19 cellular contexts compared by ENCODE assay signal in genomic region chr3:102400766-102401165, GRCh38. TPM values are rescaled to one million over a fixed set of nuclear protein-coding genes. Genes with fewer than 3 reads are reported as not detected.
DNase-seq lines count a peak whose midpoint lies in the region; ATAC-seq, FAIRE-seq and TF ChIP-seq lines count a peak whose summit lies in the region.
"Had no signal": no experiment of that assay in that cellular context is flagged by ENCODE, and none has a peak within 500 bp of the region (broad histone marks: within the 10 kb centered on the region; RNA-seq: fewer than 3 reads in every experiment).

No MANE protein-coding gene starts in this region.

- DNase-seq in DMS53 (lab: John Stamatoyannopoulos, UW), result peak; percentile 12
- DNase-seq in DMS53 treated with DMSO at 0.1 percent for 48 hours (lab: John Stamatoyannopoulos, UW; ENCODE audit: unreplicated experiment), result no peak
- DNase-seq in fibroblast of the aortic adventitia (ENCODE audit: low read depth), result peak; percentile 31
- peak; percentile 61 for DNase-seq in urothelium cell line (ENCODE audit: low spot score)
- DNase-seq in nucleus accumbens (lab: John Stamatoyannopoulos, UW), result no peak
- DNase-seq in Kasumi-1 (lab: John Stamatoyannopoulos, UW), result no peak
- DNase-seq: activated CD8-positive, alpha-beta memory T cell treated with anti-CD3 and anti-CD28 coated beads, Interleukin-2, amount 50 U/mL, for 4 hours; activated naive CD4-positive, alpha-beta T cell treated with anti-CD3 and anti-CD28 coated beads, Interleukin-2, amount 50 U/mL, for 16 hours; CD4-positive, alpha-beta memory T cell; naive B cell; NCI-H1105 treated with DMSO at 0.1 percent for 48 hours; NCI-H446; stimulated activated CD8-positive, alpha-beta memory T cell treated with anti-CD3 and anti-CD28 coated beads, Interleukin-4, amount 100 ng/mL, for 48 hours; T-cell; transverse colon had no signal

- no peak for TF ChIP-seq CTCF in fibroblast of the aortic adventitia (IDR thresholded peaks at IDR 0.05; ENCODE audit: insufficient read depth, low read length)

- ATAC-seq in SK-N-SH treated with all-trans-retinoic acid at 6 μM for 48 hours, result peak; percentile 46
- ATAC-seq in activated CD4-positive, CD25-positive, alpha-beta regulatory T cell treated with anti-CD3 and anti-CD28 coated beads, Interleukin-2, amount 50 U/mL, for 24 hours, result no peak
- ATAC-seq: T-cell had no signal

- FAIRE-seq in urothelium cell line (lab: Jason Lieb, UNC), result peak; percentile 30
- FAIRE-seq: GM18507, GM19239 had no signal

- H3K4me3 ChIP-seq in fibroblast of the aortic adventitia (ENCODE audit: low read depth, low read length), result no peak overlapping the region
- H3K4me3 ChIP-seq: transverse colon had no signal

TF ChIP-seq in SK-N-SH treated with all-trans-retinoic acid at 6 μM for 48 hours, 23 proteins besides CTCF, POLR2A, EP300 and RAD21:
- TF ChIP-seq ISL1 (CRISPR knock-in tag; IDR thresholded peaks at IDR 0.05), result no peak
- TF ChIP-seq TSHZ2 (CRISPR knock-in tag; IDR thresholded peaks at IDR 0.05), result no peak
- no peak for TF ChIP-seq CSRNP3 (CRISPR knock-in tag; IDR thresholded peaks at IDR 0.05)
- TF ChIP-seq CREB5 (CRISPR knock-in tag; IDR thresholded peaks at IDR 0.05; ENCODE audit: low read depth), result no peak
- TF ChIP-seq ZFP30 (CRISPR knock-in tag; IDR thresholded peaks at IDR 0.05), result no peak
- TF ChIP-seq CSDC2 (CRISPR knock-in tag; IDR thresholded peaks at IDR 0.05), result no peak

RNA-seq across cellular contexts. Expression of gene ZPLD1, which starts 34.0 kb away (rescaled TPM):
- total RNA-seq in fibroblast of the aortic adventitia (ENCODE audit: low replicate concordance), result 0.33 and 0.45 TPM in 2 replicates
- total RNA-seq: CD4-positive, alpha-beta memory T cell; T-cell; transverse colon had no signal

Comparison
In these comparisons a context has a peak if more than half of its experiments do, and no peak if none do; other contexts are left out.
1. DNase-seq: peak in DMS53 (single experiment), fibroblast of the aortic adventitia (single experiment) and urothelium cell line (single experiment); none in DMS53 treated with DMSO at 0.1 percent for 48 hours (single experiment), nucleus accumbens (0 of 56) and Kasumi-1 (0 of 2).